In genomic region chr22:18994780-18995711, GRCh38 we compare ENCODE assay signal across 1 cellular context.
TF ChIP-seq lines count a peak whose summit lies in the region.

No MANE protein-coding gene starts in this region.

TF ChIP-seq in HepG2, 621 proteins besides CTCF, POLR2A, EP300 and RAD21 (continued from another document and continues in another):
- TF ChIP-seq, protein P1, sequence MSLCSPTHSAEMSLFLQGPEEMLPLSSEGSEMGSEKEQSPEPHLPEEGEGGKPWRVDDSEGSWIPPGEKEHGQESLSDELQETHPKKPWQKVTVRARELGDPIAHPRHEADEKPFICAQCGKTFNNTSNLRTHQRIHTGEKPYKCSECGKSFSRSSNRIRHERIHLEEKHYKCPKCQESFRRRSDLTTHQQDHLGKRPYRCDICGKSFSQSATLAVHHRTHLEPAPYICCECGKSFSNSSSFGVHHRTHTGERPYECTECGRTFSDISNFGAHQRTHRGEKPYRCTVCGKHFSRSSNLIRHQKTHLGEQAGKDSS (CRISPR knock-in tag; IDR thresholded peaks at IDR 0.05; ENCODE audit: borderline replicate concordance, low read depth), result no peak
- TF ChIP-seq ATF5 (CRISPR knock-in tag; IDR thresholded peaks at IDR 0.05; ENCODE audit: low read depth) (no peak), ARID5B (CRISPR knock-in tag; IDR thresholded peaks at IDR 0.05) (0 out of 2 replicates have a peak, but pooled peaks have one; percentile 17), ZNF678 (CRISPR knock-in tag; IDR thresholded peaks at IDR 0.05) (no peak), GATA4 (IDR thresholded peaks at IDR 0.05; ENCODE audit: borderline replicate concordance, low read depth) (no peak), SMARCE1 (IDR thresholded peaks at IDR 0.05; ENCODE audit: borderline replicate concordance) (no peak), RARA (CRISPR knock-in tag; IDR thresholded peaks at IDR 0.05) (no peak), ARNTL (CRISPR knock-in tag; IDR thresholded peaks at IDR 0.05) (no peak), TBX3 (IDR thresholded peaks at IDR 0.05; ENCODE audit: borderline replicate concordance) (no peak), MBNL3 (CRISPR knock-in tag; conservative IDR thresholded peaks at IDR 0.05) (no peak), SKIL (CRISPR knock-in tag; IDR thresholded peaks at IDR 0.05; ENCODE audit: borderline replicate concordance) (no peak), MEIS1 (CRISPR knock-in tag; IDR thresholded peaks at IDR 0.05; ENCODE audit: borderline replicate concordance) (0 out of 2 replicates have a peak, but pooled peaks have one; percentile 67), ZNF724P (CRISPR knock-in tag; IDR thresholded peaks at IDR 0.05; ENCODE audit: borderline replicate concordance) (no peak), RCOR2 (CRISPR knock-in tag; IDR thresholded peaks at IDR 0.05) (no peak), ATM (IDR thresholded peaks at IDR 0.05; ENCODE audit: borderline replicate concordance) (no peak), ZSCAN22 (CRISPR knock-in tag; IDR thresholded peaks at IDR 0.05) (no peak), TBP (CRISPR knock-in tag; IDR thresholded peaks at IDR 0.05) (no peak), ZNF710 (CRISPR knock-in tag; IDR thresholded peaks at IDR 0.05; ENCODE audit: borderline replicate concordance) (no peak), PCBP1 (IDR thresholded peaks at IDR 0.05; ENCODE audit: borderline replicate concordance, low read depth, low read length) (no peak), MYC (CRISPR knock-in tag; IDR thresholded peaks at IDR 0.05; ENCODE audit: borderline replicate concordance) (no peak; the same call in 1 of the 2 replicates), ZBTB38 (CRISPR knock-in tag; IDR thresholded peaks at IDR 0.05) (no peak), ZNF556 (CRISPR knock-in tag; IDR thresholded peaks at IDR 0.05; ENCODE audit: borderline replicate concordance) (no peak), ZKSCAN8 (CRISPR knock-in tag; IDR thresholded peaks at IDR 0.05; ENCODE audit: borderline replicate concordance) (no peak), POLR2G (IDR thresholded peaks at IDR 0.05; ENCODE audit: low read depth, low read length) (no peak), MTF2 (CRISPR knock-in tag; IDR thresholded peaks at IDR 0.05; ENCODE audit: borderline replicate concordance) (no peak), ISX (CRISPR knock-in tag; conservative IDR thresholded peaks at IDR 0.05) (no peak), ZBTB14 (CRISPR knock-in tag; IDR thresholded peaks at IDR 0.05) (no peak), GMEB2 (CRISPR knock-in tag; IDR thresholded peaks at IDR 0.05; ENCODE audit: low read depth) (no peak), ETV6 (CRISPR knock-in tag; conservative IDR thresholded peaks at IDR 0.05) (no peak)
- TF ChIP-seq, protein P2, sequence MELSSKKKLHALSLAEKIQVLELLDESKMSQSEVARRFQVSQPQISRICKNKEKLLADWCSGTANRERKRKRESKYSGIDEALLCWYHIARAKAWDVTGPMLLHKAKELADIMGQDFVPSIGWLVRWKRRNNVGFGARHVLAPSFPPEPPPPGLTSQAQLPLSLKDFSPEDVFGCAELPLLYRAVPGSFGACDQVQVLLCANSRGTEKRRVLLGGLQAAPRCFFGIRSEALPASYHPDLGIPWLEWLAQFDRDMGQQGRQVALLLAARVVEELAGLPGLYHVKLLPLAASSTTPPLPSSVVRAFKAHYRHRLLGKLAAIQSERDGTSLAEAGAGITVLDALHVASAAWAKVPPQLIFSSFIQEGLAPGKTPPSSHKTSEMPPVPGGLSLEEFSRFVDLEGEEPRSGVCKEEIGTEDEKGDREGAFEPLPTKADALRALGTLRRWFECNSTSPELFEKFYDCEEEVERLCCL (CRISPR knock-in tag; IDR thresholded peaks at IDR 0.05; ENCODE audit: borderline replicate concordance), result no peak
- TF ChIP-seq, protein P3, sequence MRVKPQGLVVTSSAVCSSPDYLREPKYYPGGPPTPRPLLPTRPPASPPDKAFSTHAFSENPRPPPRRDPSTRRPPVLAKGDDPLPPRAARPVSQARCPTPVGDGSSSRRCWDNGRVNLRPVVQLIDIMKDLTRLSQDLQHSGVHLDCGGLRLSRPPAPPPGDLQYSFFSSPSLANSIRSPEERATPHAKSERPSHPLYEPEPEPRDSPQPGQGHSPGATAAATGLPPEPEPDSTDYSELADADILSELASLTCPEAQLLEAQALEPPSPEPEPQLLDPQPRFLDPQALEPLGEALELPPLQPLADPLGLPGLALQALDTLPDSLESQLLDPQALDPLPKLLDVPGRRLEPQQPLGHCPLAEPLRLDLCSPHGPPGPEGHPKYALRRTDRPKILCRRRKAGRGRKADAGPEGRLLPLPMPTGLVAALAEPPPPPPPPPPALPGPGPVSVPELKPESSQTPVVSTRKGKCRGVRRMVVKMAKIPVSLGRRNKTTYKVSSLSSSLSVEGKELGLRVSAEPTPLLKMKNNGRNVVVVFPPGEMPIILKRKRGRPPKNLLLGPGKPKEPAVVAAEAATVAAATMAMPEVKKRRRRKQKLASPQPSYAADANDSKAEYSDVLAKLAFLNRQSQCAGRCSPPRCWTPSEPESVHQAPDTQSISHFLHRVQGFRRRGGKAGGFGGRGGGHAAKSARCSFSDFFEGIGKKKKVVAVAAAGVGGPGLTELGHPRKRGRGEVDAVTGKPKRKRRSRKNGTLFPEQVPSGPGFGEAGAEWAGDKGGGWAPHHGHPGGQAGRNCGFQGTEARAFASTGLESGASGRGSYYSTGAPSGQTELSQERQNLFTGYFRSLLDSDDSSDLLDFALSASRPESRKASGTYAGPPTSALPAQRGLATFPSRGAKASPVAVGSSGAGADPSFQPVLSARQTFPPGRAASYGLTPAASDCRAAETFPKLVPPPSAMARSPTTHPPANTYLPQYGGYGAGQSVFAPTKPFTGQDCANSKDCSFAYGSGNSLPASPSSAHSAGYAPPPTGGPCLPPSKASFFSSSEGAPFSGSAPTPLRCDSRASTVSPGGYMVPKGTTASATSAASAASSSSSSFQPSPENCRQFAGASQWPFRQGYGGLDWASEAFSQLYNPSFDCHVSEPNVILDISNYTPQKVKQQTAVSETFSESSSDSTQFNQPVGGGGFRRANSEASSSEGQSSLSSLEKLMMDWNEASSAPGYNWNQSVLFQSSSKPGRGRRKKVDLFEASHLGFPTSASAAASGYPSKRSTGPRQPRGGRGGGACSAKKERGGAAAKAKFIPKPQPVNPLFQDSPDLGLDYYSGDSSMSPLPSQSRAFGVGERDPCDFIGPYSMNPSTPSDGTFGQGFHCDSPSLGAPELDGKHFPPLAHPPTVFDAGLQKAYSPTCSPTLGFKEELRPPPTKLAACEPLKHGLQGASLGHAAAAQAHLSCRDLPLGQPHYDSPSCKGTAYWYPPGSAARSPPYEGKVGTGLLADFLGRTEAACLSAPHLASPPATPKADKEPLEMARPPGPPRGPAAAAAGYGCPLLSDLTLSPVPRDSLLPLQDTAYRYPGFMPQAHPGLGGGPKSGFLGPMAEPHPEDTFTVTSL (CRISPR knock-in tag; IDR thresholded peaks at IDR 0.05; ENCODE audit: borderline replicate concordance), result no peak
- TF ChIP-seq, protein P4, sequence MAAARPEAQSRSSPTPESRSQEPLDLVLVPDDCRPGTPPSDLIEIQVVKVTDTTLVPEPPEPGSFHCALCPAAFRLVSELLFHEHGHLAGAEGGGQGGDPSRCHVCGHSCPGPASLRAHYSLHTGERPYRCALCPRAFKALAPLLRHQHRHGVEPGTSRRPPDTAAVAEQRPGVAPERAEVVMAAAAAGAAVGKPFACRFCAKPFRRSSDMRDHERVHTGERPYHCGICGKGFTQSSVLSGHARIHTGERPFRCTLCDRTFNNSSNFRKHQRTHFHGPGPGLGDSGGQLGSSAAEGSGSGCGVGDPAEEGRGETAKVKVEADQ (CRISPR knock-in tag; IDR thresholded peaks at IDR 0.05; ENCODE audit: borderline replicate concordance), result no peak
- TF ChIP-seq, protein P5, sequence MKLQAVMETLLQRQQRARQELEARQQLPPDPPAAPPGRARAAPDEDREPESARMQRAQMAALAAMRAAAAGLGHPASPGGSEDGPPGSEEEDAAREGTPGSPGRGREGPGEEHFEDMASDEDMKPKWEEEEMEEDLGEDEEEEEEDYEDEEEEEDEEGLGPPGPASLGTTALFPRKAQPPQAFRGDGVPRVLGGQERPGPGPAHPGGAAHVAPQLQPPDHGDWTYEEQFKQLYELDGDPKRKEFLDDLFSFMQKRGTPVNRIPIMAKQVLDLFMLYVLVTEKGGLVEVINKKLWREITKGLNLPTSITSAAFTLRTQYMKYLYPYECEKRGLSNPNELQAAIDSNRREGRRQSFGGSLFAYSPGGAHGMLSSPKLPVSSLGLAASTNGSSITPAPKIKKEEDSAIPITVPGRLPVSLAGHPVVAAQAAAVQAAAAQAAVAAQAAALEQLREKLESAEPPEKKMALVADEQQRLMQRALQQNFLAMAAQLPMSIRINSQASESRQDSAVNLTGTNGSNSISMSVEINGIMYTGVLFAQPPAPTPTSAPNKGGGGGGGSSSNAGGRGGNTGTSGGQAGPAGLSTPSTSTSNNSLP (IDR thresholded peaks at IDR 0.05; ENCODE audit: low read depth, low read length), result no peak
